ENCODE assay signal across 1 cellular context in the genomic region with DNA sequence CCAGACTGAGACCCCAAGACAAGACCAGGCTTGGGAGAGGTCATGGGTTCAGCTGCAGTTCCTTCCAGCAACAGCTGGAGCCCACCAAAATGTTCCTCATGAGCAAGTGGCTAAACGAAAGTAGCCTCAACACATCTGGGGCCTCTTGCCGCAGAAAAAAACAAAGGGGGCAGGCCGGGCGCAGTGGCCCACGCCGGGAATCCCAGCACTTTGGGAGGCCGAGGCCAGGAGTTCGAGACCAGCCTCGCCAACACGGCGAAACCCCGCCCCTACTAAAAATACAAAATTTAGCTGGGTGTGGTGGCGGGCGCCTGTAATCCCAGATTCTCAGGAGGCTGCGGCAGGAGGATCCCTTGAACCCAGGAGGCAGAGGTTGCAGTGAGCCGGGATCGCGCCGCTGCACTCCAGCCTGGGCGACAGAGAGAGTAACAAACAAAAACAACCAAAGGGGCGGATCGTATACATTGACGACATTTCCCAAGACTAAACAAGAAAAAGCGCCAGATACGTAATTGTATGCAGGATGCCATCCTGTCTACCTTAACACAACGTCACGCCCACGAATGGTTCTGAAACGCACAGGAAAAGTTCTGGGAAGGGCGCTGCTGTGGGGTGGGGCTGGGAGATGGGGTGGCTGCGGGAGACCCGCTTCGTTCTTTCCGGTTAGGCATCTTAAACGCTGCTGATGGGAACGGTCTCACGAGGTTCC.
TF ChIP-seq lines count a peak whose summit lies in the region.

No MANE protein-coding gene starts in this region.

TF ChIP-seq in HCT116, 20 proteins besides CTCF, POLR2A, EP300 and RAD21 (continued from another document):
- no peak for TF ChIP-seq EZH2 (IDR thresholded peaks at IDR 0.05)
- no peak for TF ChIP-seq FOSL1 (IDR thresholded peaks at IDR 0.05; ENCODE audit: low read depth)
- no peak for TF ChIP-seq ZNF274 (IDR thresholded peaks at IDR 0.05; ENCODE audit: low read depth, low read length)
- no peak for TF ChIP-seq SRF (IDR thresholded peaks at IDR 0.05; ENCODE audit: low read depth)
- no peak for TF ChIP-seq ZFX (IDR thresholded peaks at IDR 0.05)
- no peak for TF ChIP-seq CBX3 (IDR thresholded peaks at IDR 0.05; ENCODE audit: low read depth)
- TF ChIP-seq CEBPB (IDR thresholded peaks at IDR 0.05; ENCODE audit: low read depth): no peak
- TF ChIP-seq, protein P1, sequence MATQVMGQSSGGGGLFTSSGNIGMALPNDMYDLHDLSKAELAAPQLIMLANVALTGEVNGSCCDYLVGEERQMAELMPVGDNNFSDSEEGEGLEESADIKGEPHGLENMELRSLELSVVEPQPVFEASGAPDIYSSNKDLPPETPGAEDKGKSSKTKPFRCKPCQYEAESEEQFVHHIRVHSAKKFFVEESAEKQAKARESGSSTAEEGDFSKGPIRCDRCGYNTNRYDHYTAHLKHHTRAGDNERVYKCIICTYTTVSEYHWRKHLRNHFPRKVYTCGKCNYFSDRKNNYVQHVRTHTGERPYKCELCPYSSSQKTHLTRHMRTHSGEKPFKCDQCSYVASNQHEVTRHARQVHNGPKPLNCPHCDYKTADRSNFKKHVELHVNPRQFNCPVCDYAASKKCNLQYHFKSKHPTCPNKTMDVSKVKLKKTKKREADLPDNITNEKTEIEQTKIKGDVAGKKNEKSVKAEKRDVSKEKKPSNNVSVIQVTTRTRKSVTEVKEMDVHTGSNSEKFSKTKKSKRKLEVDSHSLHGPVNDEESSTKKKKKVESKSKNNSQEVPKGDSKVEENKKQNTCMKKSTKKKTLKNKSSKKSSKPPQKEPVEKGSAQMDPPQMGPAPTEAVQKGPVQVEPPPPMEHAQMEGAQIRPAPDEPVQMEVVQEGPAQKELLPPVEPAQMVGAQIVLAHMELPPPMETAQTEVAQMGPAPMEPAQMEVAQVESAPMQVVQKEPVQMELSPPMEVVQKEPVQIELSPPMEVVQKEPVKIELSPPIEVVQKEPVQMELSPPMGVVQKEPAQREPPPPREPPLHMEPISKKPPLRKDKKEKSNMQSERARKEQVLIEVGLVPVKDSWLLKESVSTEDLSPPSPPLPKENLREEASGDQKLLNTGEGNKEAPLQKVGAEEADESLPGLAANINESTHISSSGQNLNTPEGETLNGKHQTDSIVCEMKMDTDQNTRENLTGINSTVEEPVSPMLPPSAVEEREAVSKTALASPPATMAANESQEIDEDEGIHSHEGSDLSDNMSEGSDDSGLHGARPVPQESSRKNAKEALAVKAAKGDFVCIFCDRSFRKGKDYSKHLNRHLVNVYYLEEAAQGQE (IDR thresholded peaks at IDR 0.05; ENCODE audit: low read depth): no peak
- TF ChIP-seq, protein P2, sequence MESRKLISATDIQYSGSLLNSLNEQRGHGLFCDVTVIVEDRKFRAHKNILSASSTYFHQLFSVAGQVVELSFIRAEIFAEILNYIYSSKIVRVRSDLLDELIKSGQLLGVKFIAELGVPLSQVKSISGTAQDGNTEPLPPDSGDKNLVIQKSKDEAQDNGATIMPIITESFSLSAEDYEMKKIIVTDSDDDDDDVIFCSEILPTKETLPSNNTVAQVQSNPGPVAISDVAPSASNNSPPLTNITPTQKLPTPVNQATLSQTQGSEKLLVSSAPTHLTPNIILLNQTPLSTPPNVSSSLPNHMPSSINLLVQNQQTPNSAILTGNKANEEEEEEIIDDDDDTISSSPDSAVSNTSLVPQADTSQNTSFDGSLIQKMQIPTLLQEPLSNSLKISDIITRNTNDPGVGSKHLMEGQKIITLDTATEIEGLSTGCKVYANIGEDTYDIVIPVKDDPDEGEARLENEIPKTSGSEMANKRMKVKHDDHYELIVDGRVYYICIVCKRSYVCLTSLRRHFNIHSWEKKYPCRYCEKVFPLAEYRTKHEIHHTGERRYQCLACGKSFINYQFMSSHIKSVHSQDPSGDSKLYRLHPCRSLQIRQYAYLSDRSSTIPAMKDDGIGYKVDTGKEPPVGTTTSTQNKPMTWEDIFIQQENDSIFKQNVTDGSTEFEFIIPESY (IDR thresholded peaks at IDR 0.05; ENCODE audit: extremely low read depth, insufficient replicate concordance, low read length): no peak
- no peak for TF ChIP-seq YY1 (IDR thresholded peaks at IDR 0.05; ENCODE audit: extremely low read depth, insufficient replicate concordance, low read depth, low read length)
- no peak for TF ChIP-seq SP1 (IDR thresholded peaks at IDR 0.05; ENCODE audit: low read depth)
- TF ChIP-seq, protein P3, sequence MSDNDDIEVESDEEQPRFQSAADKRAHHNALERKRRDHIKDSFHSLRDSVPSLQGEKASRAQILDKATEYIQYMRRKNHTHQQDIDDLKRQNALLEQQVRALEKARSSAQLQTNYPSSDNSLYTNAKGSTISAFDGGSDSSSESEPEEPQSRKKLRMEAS (IDR thresholded peaks at IDR 0.05): no peak
- TF ChIP-seq, protein P4, sequence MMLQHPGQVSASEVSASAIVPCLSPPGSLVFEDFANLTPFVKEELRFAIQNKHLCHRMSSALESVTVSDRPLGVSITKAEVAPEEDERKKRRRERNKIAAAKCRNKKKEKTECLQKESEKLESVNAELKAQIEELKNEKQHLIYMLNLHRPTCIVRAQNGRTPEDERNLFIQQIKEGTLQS (IDR thresholded peaks at IDR 0.05): no peak
- TF ChIP-seq ELF1 (IDR thresholded peaks at IDR 0.05; ENCODE audit: borderline replicate concordance, low read depth): no peak
- no peak for TF ChIP-seq POLR2AphosphoS5 (IDR thresholded peaks at IDR 0.05; ENCODE audit: low read depth, low read length)
- TF ChIP-seq EZH2phosphoT487 (IDR thresholded peaks at IDR 0.05; ENCODE audit: borderline replicate concordance): no peak
- no peak for TF ChIP-seq EGR1 (IDR thresholded peaks at IDR 0.05; ENCODE audit: low read depth)
- TF ChIP-seq SIN3A (IDR thresholded peaks at IDR 0.05; ENCODE audit: low read depth): no peak
- no peak for TF ChIP-seq TCF7L2 (IDR thresholded peaks at IDR 0.05; ENCODE audit: borderline replicate concordance, extremely low read depth, insufficient read depth, insufficient read length)
